ENCODE assay signal across 1 cellular context in genomic region chr5:125112196-125112595, GRCh38.
TF ChIP-seq lines count a peak whose summit lies in the region.

No MANE protein-coding gene starts in this region.

TF ChIP-seq in SK-N-SH, 30 proteins besides CTCF, POLR2A, EP300 and RAD21 (continued from another document):
- TF ChIP-seq ZBTB33 (IDR thresholded peaks at IDR 0.05; ENCODE audit: borderline replicate concordance, low read depth) (no peak), MXI1 (IDR thresholded peaks at IDR 0.05; ENCODE audit: low read depth, low read length) (no peak), USF2 (IDR thresholded peaks at IDR 0.05; ENCODE audit: borderline replicate concordance, low read depth, low read length) (no peak), REST (IDR thresholded peaks at IDR 0.05; ENCODE audit: low read depth, low read length) (no peak), JUND (IDR thresholded peaks at IDR 0.05) (no peak)
